ENCODE assay signal across 27 cellular contexts in genomic region chr2:210561482-210561881, GRCh38.
"Had no signal": no experiment of that assay in that cellular context is flagged by ENCODE, and none has a peak within 500 bp of the region (broad histone marks: within the 10 kb centered on the region; RNA-seq: fewer than 3 reads in every experiment).

No MANE protein-coding gene starts in this region.

- H3K27me3 ChIP-seq: brain microvascular endothelial cell, cardiac muscle cell, Peyer's patch had no signal

- H3K4me3 ChIP-seq: cardiac muscle cell, Peyer's patch had no signal

- H3K27me3 Mint-ChIP-seq: activated CD4-positive, alpha-beta memory T cell treated with anti-CD3 and anti-CD28 coated beads, Interleukin-2, amount 10 ng/mL, durations not matched to agents 7 days and 5 days; activated CD4-positive, alpha-beta T cell treated with anti-CD3 and anti-CD28 coated beads for 36 hours; activated naive CD4-positive, alpha-beta T cell treated with anti-CD3 and anti-CD28 coated beads, Interleukin-2, amount 10 ng/mL, durations not matched to agents 7 days and 5 days; activated naive CD8-positive, alpha-beta T cell treated with anti-CD3 and anti-CD28 coated beads for 36 hours; T-cell had no signal

- H3K27ac Mint-ChIP-seq: activated CD4-positive, alpha-beta memory T cell treated with anti-CD3 and anti-CD28 coated beads, Interleukin-2, amount 10 ng/mL, durations not matched to agents 7 days and 5 days; activated CD4-positive, alpha-beta T cell treated with anti-CD3 and anti-CD28 coated beads for 36 hours; activated naive CD4-positive, alpha-beta T cell treated with anti-CD3 and anti-CD28 coated beads, Interleukin-2, amount 10 ng/mL, durations not matched to agents 7 days and 5 days; activated naive CD8-positive, alpha-beta T cell treated with anti-CD3 and anti-CD28 coated beads for 36 hours; activated T-cell treated with anti-CD3 and anti-CD28 coated beads, Interleukin-2, amount 50 U/mL, for 72 hours; activated T-helper 2 cell treated with anti-CD3 and anti-CD28 coated beads, Interferon-gamma antibody, Interleukin-2, Interleukin-4, amounts not matched to agents 10 μg/mL and 5 μg/mL and 100 μg/mL, durations not matched to agents 14 hours and 24 hours and 36 hours; T-cell had no signal

- ATAC-seq: activated CD4-positive, alpha-beta T cell treated with anti-CD3 and anti-CD28 coated beads for 36 hours; activated T-cell treated with anti-CD3 and anti-CD28 coated beads, Interleukin-2, amount 50 U/mL, for 72 hours; T-cell had no signal

- H3K36me3 ChIP-seq: brain microvascular endothelial cell, cardiac muscle cell had no signal

- H3K4me3 Mint-ChIP-seq: activated CD4-positive, alpha-beta memory T cell treated with anti-CD3 and anti-CD28 coated beads, Interleukin-2, amount 10 ng/mL, durations not matched to agents 7 days and 5 days; activated CD4-positive, alpha-beta T cell treated with anti-CD3 and anti-CD28 coated beads for 36 hours; activated naive CD4-positive, alpha-beta T cell treated with anti-CD3 and anti-CD28 coated beads, Interleukin-2, amount 10 ng/mL, durations not matched to agents 7 days and 5 days; activated naive CD8-positive, alpha-beta T cell treated with anti-CD3 and anti-CD28 coated beads for 36 hours; activated T-cell treated with anti-CD3 and anti-CD28 coated beads, Interleukin-2, amount 50 U/mL, for 72 hours; T-cell had no signal

- H3K9me3 ChIP-seq: Peyer's patch had no signal

- H3K4me1 Mint-ChIP-seq: activated CD4-positive, alpha-beta memory T cell treated with anti-CD3 and anti-CD28 coated beads, Interleukin-2, amount 10 ng/mL, durations not matched to agents 7 days and 5 days; activated CD4-positive, alpha-beta T cell treated with anti-CD3 and anti-CD28 coated beads for 36 hours; activated naive CD4-positive, alpha-beta T cell treated with anti-CD3 and anti-CD28 coated beads, Interleukin-2, amount 10 ng/mL, durations not matched to agents 7 days and 5 days; activated naive CD8-positive, alpha-beta T cell treated with anti-CD3 and anti-CD28 coated beads for 36 hours; T-cell had no signal

- DNase-seq: activated CD4-positive, alpha-beta memory T cell treated with anti-CD3 and anti-CD28 coated beads, Interleukin-2, amount 10 ng/mL, durations not matched to agents 7 days and 5 days; activated CD4-positive, alpha-beta T cell treated with anti-CD3 and anti-CD28 coated beads for 36 hours; activated CD4-positive, alpha-beta T cell treated with anti-CD3 and anti-CD28 coated beads, Interleukin-2, amount 50 U/mL, for 1 hour; activated CD8-positive, alpha-beta memory T cell treated with anti-CD3 and anti-CD28 coated beads, Interleukin-2, amount 50 U/mL, for 4 hours; activated gamma-delta T cell treated with Interleukin-2 at 50 U/mL for 16 hours; activated naive CD4-positive, alpha-beta T cell treated with anti-CD3 and anti-CD28 coated beads, Interleukin-2, amount 10 ng/mL, durations not matched to agents 7 days and 5 days; activated naive CD8-positive, alpha-beta T cell treated with anti-CD3 and anti-CD28 coated beads for 36 hours; activated T-cell treated with anti-CD3 and anti-CD28 coated beads, Interleukin-2, amount 50 U/mL, for 72 hours; brain microvascular endothelial cell; KBM-7; NCI-H1048; NCI-H146; NCI-H1930; NCI-H2107; NCI-H2171 treated with DMSO at 0.1 percent for 48 hours; NCI-H226; NCI-H510A; NCI-H526 treated with DMSO at 0.1 percent for 48 hours; Peyer's patch; SIG-M5; T-cell; T-helper 2 cell; T1000 had no signal

- H3K36me3 Mint-ChIP-seq: activated naive CD4-positive, alpha-beta T cell treated with anti-CD3 and anti-CD28 coated beads, Interleukin-2, amount 10 ng/mL, durations not matched to agents 7 days and 5 days; activated naive CD8-positive, alpha-beta T cell treated with anti-CD3 and anti-CD28 coated beads for 36 hours; T-cell had no signal

- FAIRE-seq: TTC549 had no signal

- H3K9me3 Mint-ChIP-seq: activated CD4-positive, alpha-beta memory T cell treated with anti-CD3 and anti-CD28 coated beads, Interleukin-2, amount 10 ng/mL, durations not matched to agents 7 days and 5 days; activated naive CD4-positive, alpha-beta T cell treated with anti-CD3 and anti-CD28 coated beads, Interleukin-2, amount 10 ng/mL, durations not matched to agents 7 days and 5 days; activated naive CD8-positive, alpha-beta T cell treated with anti-CD3 and anti-CD28 coated beads for 36 hours; activated T-cell treated with anti-CD3 and anti-CD28 coated beads, Interleukin-2, amount 50 U/mL, for 72 hours; activated T-helper 2 cell treated with anti-CD3 and anti-CD28 coated beads, Interferon-gamma antibody, Interleukin-2, Interleukin-4, amounts not matched to agents 10 μg/mL and 5 μg/mL and 100 μg/mL, durations not matched to agents 14 hours and 24 hours and 36 hours; T-cell had no signal

- H3K4me1 ChIP-seq: Peyer's patch had no signal

- H3K27ac ChIP-seq: brain microvascular endothelial cell, cardiac muscle cell, Peyer's patch, VCaP had no signal
